Comparison of ENCODE assay signal across 25 cellular contexts in the genomic region with DNA sequence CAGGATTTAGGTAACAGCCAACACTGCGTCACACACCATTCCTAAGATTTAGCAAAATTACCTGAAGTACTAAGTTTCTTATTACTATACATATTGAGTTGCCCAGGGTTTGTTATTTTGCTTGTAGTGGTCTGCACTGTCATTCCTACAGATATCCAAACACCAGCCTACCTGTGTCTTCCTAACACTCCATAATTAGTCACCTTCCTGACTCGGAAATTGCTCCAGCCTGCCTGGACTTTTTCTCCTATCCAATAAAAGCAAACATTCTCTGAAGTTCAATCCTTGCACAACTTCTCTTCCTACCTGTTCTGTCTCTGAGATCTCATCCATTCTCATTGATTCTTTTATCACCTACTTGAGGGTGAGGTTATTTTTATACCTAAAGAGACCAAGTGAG.
"Had no signal": no experiment of that assay in that cellular context is flagged by ENCODE, and none has a peak within 500 bp of the region (broad histone marks: within the 10 kb centered on the region; RNA-seq: fewer than 3 reads in every experiment).

No MANE protein-coding gene starts in this region.

- H3K4me1 ChIP-seq: colonic mucosa, esophagus squamous epithelium, left lung, prostate gland, stomach, vagina had no signal

- DNase-seq: colonic mucosa; effector CD8-positive, alpha-beta T cell; endodermal cell; erythroblast; esophagus squamous epithelium; left cardiac atrium; left lung; naive thymus-derived CD8-positive, alpha-beta T cell; nephron progenitor cell; nucleus accumbens; stimulated activated CD4-positive, alpha-beta T cell treated with anti-CD3 and anti-CD28 coated beads, Interleukin-12 subunit alpha, Interleukin-12 subunit beta, amount 100 ng/mL, for 4 hours; stimulated activated CD4-positive, alpha-beta T cell treated with anti-CD3 and anti-CD28 coated beads, Interleukin-1b, Interleukin-23, amount 100 ng/mL, for 48 hours; stimulated activated CD4-positive, alpha-beta T cell treated with anti-CD3 and anti-CD28 coated beads, Interleukin-4, amount 100 ng/mL, for 1 hour; stimulated activated CD8-positive, alpha-beta memory T cell treated with anti-CD3 and anti-CD28 coated beads, Interleukin-4, amount 100 ng/mL, for 48 hours; stimulated activated naive CD4-positive, alpha-beta T cell treated with Interleukin-2 at 50 U/mL for 16 hours; stomach; thyroid gland; trophoblast cell had no signal

- H3K27me3 Mint-ChIP-seq: dendritic cell treated with granulocyte-macrophage colony-stimulating factor and Interleukin-4, amounts not matched to agents 40 ng/mL and 50 ng/mL, for 4 days had no signal

- H3K36me3 ChIP-seq: colonic mucosa, esophagus squamous epithelium, left lung, prostate gland, right atrium auricular region, stomach, thyroid gland, vagina had no signal

- FAIRE-seq: frontal cortex had no signal

- ATAC-seq: left cardiac atrium; left lung; naive thymus-derived CD8-positive, alpha-beta T cell; sciatic nerve had no signal

- H3K27ac ChIP-seq: colonic mucosa, esophagus squamous epithelium, left lung, prostate gland, right atrium auricular region, stomach, thyroid gland, vagina had no signal

- H3K27ac Mint-ChIP-seq: dendritic cell treated with granulocyte-macrophage colony-stimulating factor and Interleukin-4, amounts not matched to agents 40 ng/mL and 50 ng/mL, for 4 days; endodermal cell; nephron progenitor cell had no signal

- H3K27me3 ChIP-seq: colonic mucosa, esophagus squamous epithelium, left lung, right atrium auricular region, stomach, thyroid gland, vagina had no signal

- H3K4me3 Mint-ChIP-seq: dendritic cell treated with granulocyte-macrophage colony-stimulating factor and Interleukin-4, amounts not matched to agents 40 ng/mL and 50 ng/mL, for 4 days; endodermal cell; naive thymus-derived CD8-positive, alpha-beta T cell; nephron progenitor cell had no signal

- H3K9me3 ChIP-seq: colonic mucosa, esophagus squamous epithelium, prostate gland, right atrium auricular region, stomach, thyroid gland, vagina had no signal

- H3K4me3 ChIP-seq: colonic mucosa, esophagus squamous epithelium, left lung, prostate gland, right atrium auricular region, smooth muscle cell, stomach, thyroid gland, vagina had no signal

- H3K4me1 Mint-ChIP-seq: endodermal cell; naive thymus-derived CD8-positive, alpha-beta T cell had no signal
